Comparison of ENCODE assay signal across 8 cellular contexts in the genomic region with DNA sequence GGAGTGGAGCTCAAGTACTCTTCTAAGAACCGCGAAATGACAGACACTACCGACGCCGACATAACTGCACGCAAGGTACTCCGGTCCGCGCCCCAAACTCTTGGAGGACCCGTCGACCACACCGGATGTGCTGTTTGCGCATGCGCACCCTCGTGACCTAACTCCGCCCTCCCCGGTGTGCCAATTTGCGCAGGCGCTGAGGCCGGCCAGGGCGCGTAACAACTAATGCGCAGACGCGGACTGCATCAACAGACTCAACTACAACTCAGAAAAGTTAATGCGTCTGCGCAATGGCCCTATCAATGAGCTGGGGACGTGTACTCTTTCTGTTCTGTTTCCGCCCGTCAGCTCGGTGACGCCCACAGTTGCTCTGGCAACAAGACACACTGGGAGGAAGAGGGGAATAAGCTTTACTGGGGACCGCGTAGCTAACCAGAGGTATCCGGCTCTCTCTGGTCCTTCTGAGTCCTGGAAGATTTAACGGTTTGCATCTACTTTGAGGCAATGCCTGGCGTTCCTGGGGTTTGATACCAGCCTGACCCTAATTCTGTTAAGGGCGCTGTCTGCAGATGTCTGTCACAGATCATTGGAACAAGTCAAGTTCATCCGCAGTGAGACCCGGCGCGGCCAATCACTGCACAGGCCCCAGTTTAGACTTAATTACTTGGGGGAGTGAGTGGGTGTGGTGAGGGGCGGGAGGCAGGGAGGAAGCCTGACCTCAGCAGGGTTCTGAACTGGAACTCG. TPM values are rescaled to one million over a fixed set of nuclear protein-coding genes. Genes with fewer than 3 reads are reported as not detected.
DNase-seq lines count a peak whose midpoint lies in the region; ATAC-seq and TF ChIP-seq lines count a peak whose summit lies in the region.

A gene (minus strand): TSS at position 129 of the 744 bp plus-strand sequence. CDS start 67 bp downstream, at position 62.

- POLR2A ChIA-PET in activated CD4-positive, alpha-beta T cell treated with anti-CD3 and anti-CD28 coated beads, Interleukin-2, amount 10 ng/mL, durations not matched to agents 7 days and 5 days (lab: Charles Lee), result interaction anchor here (0.5 to 1.3 kb wide), 6 partner anchors 19 to 507 kb away, joined by 3 to 4 read pairs (median 3); no protein-coding TSS in a partner anchor

- H3K4me1 ChIP-seq in BLaER1, result peaks cover 55% of the 10 kb centered on the region

- peaks cover 1% of the 10 kb centered on the region for H3K27me3 Mint-ChIP-seq in activated CD4-positive, alpha-beta T cell treated with anti-CD3 and anti-CD28 coated beads, Interleukin-2, amount 10 ng/mL, durations not matched to agents 7 days and 5 days

- H3K27me3 ChIP-seq in BLaER1, result no peaks in the 10 kb centered on the region
- H3K27me3 ChIP-seq in layer of hippocampus (ENCODE audit: control insufficient read depth, insufficient read depth, low read length), result no peaks in the 10 kb centered on the region

- H3K27ac Mint-ChIP-seq in activated CD4-positive, alpha-beta T cell treated with anti-CD3 and anti-CD28 coated beads, Interleukin-2, amount 10 ng/mL, durations not matched to agents 7 days and 5 days, result peak within 1 kb of the TSS; percentile 98

- H3K4me3 Mint-ChIP-seq in activated CD4-positive, alpha-beta T cell treated with anti-CD3 and anti-CD28 coated beads, Interleukin-2, amount 10 ng/mL, durations not matched to agents 7 days and 5 days, result peak within 1 kb of the TSS; percentile 95

- H3K9me3 Mint-ChIP-seq in activated CD4-positive, alpha-beta T cell treated with anti-CD3 and anti-CD28 coated beads, Interleukin-2, amount 10 ng/mL, durations not matched to agents 7 days and 5 days, result no peaks in the 10 kb centered on the region

- H3K4me2 ChIP-seq in BLaER1, result peak within 1 kb of the TSS; percentile 84

- no peak for TF ChIP-seq CTCF in coronary artery (IDR thresholded peaks at IDR 0.05)

- no peaks in the 10 kb centered on the region; the same call in 1 of the 2 replicates for H4K20me1 ChIP-seq in BLaER1

- H3K36me3 Mint-ChIP-seq in activated CD4-positive, alpha-beta T cell treated with anti-CD3 and anti-CD28 coated beads, Interleukin-2, amount 10 ng/mL, durations not matched to agents 7 days and 5 days (ENCODE audit: low read depth), result peaks cover 31% of the 10 kb centered on the region

- ATAC-seq in GM19328 (IDR thresholded peaks at IDR 0.05; ENCODE audit: unreplicated experiment) (peak; percentile 92), HG03520 (IDR thresholded peaks at IDR 0.05; ENCODE audit: unreplicated experiment) (peak; percentile 85)

- no peaks in the 10 kb centered on the region for H3K9me3 ChIP-seq in BLaER1

- peak within 1 kb of the TSS; percentile 89 for H3K9ac ChIP-seq in BLaER1

- H3K4me1 Mint-ChIP-seq in activated CD4-positive, alpha-beta T cell treated with anti-CD3 and anti-CD28 coated beads, Interleukin-2, amount 10 ng/mL, durations not matched to agents 7 days and 5 days, result peaks cover 59% of the 10 kb centered on the region

- H3K4me3 ChIP-seq in BLaER1 (peak within 1 kb of the TSS; percentile 84), coronary artery (peak within 1 kb of the TSS; percentile 85)

- CTCF ChIA-PET in activated CD4-positive, alpha-beta T cell treated with anti-CD3 and anti-CD28 coated beads, Interleukin-2, amount 10 ng/mL, durations not matched to agents 7 days and 5 days (lab: Charles Lee), result interaction anchor here (0.6 to 11.7 kb wide), 21 partner anchors 9 to 674 kb away, joined by 3 to 124 read pairs (median 4); a partner anchor contains a TSS

- peak; percentile 99 for DNase-seq in NCI-H69 (lab: John Stamatoyannopoulos, UW)
- peak; percentile 100 for DNase-seq in activated CD4-positive, alpha-beta T cell treated with anti-CD3 and anti-CD28 coated beads, Interleukin-2, amount 10 ng/mL, durations not matched to agents 7 days and 5 days
- DNase-seq in coronary artery (ENCODE audit: low spot score), result peak; percentile 99
- peak; percentile 98 to 100 for DNase-seq in stimulated activated CD4-positive, alpha-beta T cell treated with anti-CD3 and anti-CD28 coated beads, Interleukin-1b, Interleukin-23, amount 100 ng/mL, for 4 hours (ENCODE audit: low read depth in 2 of 2)

- H3K36me3 ChIP-seq in BLaER1, result peaks cover 17% of the 10 kb centered on the region; the same call in 1 of the 2 replicates

- peak within 1 kb of the TSS; percentile 81 for H3K27ac ChIP-seq in BLaER1
- H3K27ac ChIP-seq in coronary artery, result peak within 1 kb of the TSS; percentile 93 to 96
- peak within 1 kb of the TSS; percentile 78 for H3K27ac ChIP-seq in layer of hippocampus (ENCODE audit: low read depth, low read length)

RNA-seq across cellular contexts. Expression of the gene that starts here (rescaled TPM):
- 100 to 1,000 TPM; 169 to 233 TPM for total RNA-seq in activated CD4-positive, alpha-beta T cell treated with anti-CD3 and anti-CD28 coated beads, Interleukin-2, amount 10 ng/mL, durations not matched to agents 7 days and 5 days

Comparison
In these comparisons a context has a peak if more than half of its experiments do, and no peak if none do; other contexts are left out.
1. Peak in every context shown above with its lines: DNase-seq, ATAC-seq, H3K4me3 ChIP-seq and H3K27ac ChIP-seq.